15 cellular contexts compared by ENCODE assay signal in the genomic region with DNA sequence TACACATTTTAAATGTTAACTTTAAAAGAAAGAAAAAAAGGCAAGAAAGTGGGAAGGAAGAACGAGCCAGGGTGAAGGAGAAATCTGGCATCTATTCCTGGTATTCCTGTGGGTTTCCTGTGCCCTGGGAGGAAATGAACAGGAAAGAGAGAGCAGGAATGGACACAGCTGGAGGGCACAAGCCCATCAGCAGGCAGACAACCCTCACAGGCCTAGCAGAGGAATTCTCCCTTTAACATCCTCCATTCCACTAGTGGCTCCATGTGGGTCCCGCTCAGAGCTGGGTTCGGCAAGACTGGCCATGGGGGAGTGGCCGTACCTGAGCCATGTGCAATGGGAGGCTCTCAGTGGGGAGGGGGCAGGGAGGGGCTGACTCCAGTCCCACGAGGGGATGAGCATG. TPM values are rescaled to one million over a fixed set of nuclear protein-coding genes. Genes with fewer than 3 reads are reported as not detected.
DNase-seq lines count a peak whose midpoint lies in the region; ATAC-seq and TF ChIP-seq lines count a peak whose summit lies in the region.
"Had no signal": no experiment of that assay in that cellular context is flagged by ENCODE, and none has a peak within 500 bp of the region (broad histone marks: within the 10 kb centered on the region; RNA-seq: fewer than 3 reads in every experiment).

No MANE protein-coding gene starts in this region.

- no peak for DNase-seq in activated CD4-positive, alpha-beta T cell treated with anti-CD3 and anti-CD28 coated beads for 36 hours
- no peak for DNase-seq in activated CD4-positive, alpha-beta T cell treated with anti-CD3 and anti-CD28 coated beads for 4 hours
- DNase-seq in right lobe of liver = peak in 1 of 3 donors; percentile 42
- DNase-seq in medulla oblongata (ENCODE audit: extremely low spot score) = no peak
- no peak for DNase-seq in AG08395 (ENCODE audit: low spot score)
- DNase-seq in GM23248 = no peak
- DNase-seq: NCI-H2081 treated with DMSO at 0.1 percent for 48 hours; nucleus accumbens; stimulated activated CD4-positive, alpha-beta T cell treated with anti-CD3 and anti-CD28 coated beads, Interleukin-2, amount 100 ng/mL, for 24 hours; stimulated activated naive CD4-positive, alpha-beta T cell had no signal

- CTCF ChIA-PET in activated CD4-positive, alpha-beta T cell treated with anti-CD3 and anti-CD28 coated beads for 36 hours (lab: Charles Lee) = interaction anchor here (1.0 kb wide), 1 partner anchor 113 kb away, joined by 3 read pairs; no protein-coding TSS in a partner anchor

- no peak for TF ChIP-seq CTCF in right lobe of liver (IDR thresholded peaks at IDR 0.05)

- H3K9me2 ChIP-seq in GM23248 (ENCODE audit: insufficient read depth) = no peaks in the 10 kb centered on the region

- POLR2A ChIA-PET in activated CD4-positive, alpha-beta T cell treated with anti-CD3 and anti-CD28 coated beads for 36 hours (lab: Charles Lee) = interaction anchor here (0.7 kb wide), 1 partner anchor 45 kb away, joined by 3 read pairs; no protein-coding TSS in a partner anchor

- H3K9me3 ChIP-seq in right lobe of liver (no peaks in the 10 kb centered on the region), stomach smooth muscle (ENCODE audit: control insufficient read depth in 2 of 2, low read length in 2 of 2) (no peaks in the 10 kb centered on the region), GM23248 (ENCODE audit: low read depth) (no peaks in the 10 kb centered on the region)

- in situ Hi-C loops in GM23248 (cut with MboI) = no loop called here

- H3K9me3 Mint-ChIP-seq in activated CD4-positive, alpha-beta T cell treated with anti-CD3 and anti-CD28 coated beads for 36 hours (ENCODE audit: low read depth) = no peaks in the 10 kb centered on the region

- peaks cover 7% of the 10 kb centered on the region; the same call in 1 of the 2 replicates for H3F3A ChIP-seq in GM23248 (ENCODE audit: insufficient read depth)

- H3K4me1 ChIP-seq in right lobe of liver (peaks cover 0 to 63% (median 28%) of the 10 kb centered on the region in 4 donors), stomach smooth muscle (ENCODE audit: control insufficient read depth, insufficient read depth, low read length) (peaks cover 47% of the 10 kb centered on the region), GM23248 (ENCODE audit: insufficient read depth) (peaks cover 37% of the 10 kb centered on the region)

- no peak overlapping the region for H2AFZ ChIP-seq in GM23248

- H3K27me3 Mint-ChIP-seq in activated CD4-positive, alpha-beta T cell treated with anti-CD3 and anti-CD28 coated beads for 36 hours = no peaks in the 10 kb centered on the region

- TF ChIP-seq POLR2A in right lobe of liver (IDR thresholded peaks at IDR 0.05) = no peak

- H3K9ac ChIP-seq in stomach smooth muscle (ENCODE audit: low read length in 2 of 2) (no peak overlapping the region), GM23248 (no peak overlapping the region)

- H3K27ac Mint-ChIP-seq in activated CD4-positive, alpha-beta T cell treated with anti-CD3 and anti-CD28 coated beads for 36 hours = peak overlapping the region; percentile 31

- intact Hi-C loops in activated CD4-positive, alpha-beta T cell treated with anti-CD3 and anti-CD28 coated beads for 36 hours (cut with DNase I, micrococcal nuclease) = loop anchor here in 1 of 2 experiments (5.0 kb wide), 2 partner anchors 42 to 68 kb away; no protein-coding TSS in a partner anchor
- intact Hi-C loops in right lobe of liver (cut with DNase I) = no loop called here

- no peaks in the 10 kb centered on the region for H3K36me3 ChIP-seq in right lobe of liver
- peaks cover 4 to 24% of the 10 kb centered on the region in 2 donors for H3K36me3 ChIP-seq in stomach smooth muscle (ENCODE audit: control insufficient read depth in 2 of 2, insufficient read depth in 2 of 2, low read length in 2 of 2)
- H3K36me3 ChIP-seq in GM23248 (ENCODE audit: low read depth) = no peaks in the 10 kb centered on the region

- H4K20me1 ChIP-seq in GM23248 (ENCODE audit: insufficient read depth) = no peaks in the 10 kb centered on the region

- H3K4me3 ChIP-seq in right lobe of liver (no peak overlapping the region), stomach smooth muscle (ENCODE audit: low read length in 2 of 2) (no peak overlapping the region), GM23248 (no peak overlapping the region)
- H3K4me3 ChIP-seq: K562 had no signal

- H3K27ac ChIP-seq in adipose tissue (ENCODE audit: low read depth, low read length) (peak overlapping the region; percentile 68), right lobe of liver (peak overlapping the region; percentile 68 to 99 (median 99)), stomach smooth muscle (ENCODE audit: low read length) (peak overlapping the region; percentile 41), GM23248 (no peak overlapping the region)

- peaks cover 1% of the 10 kb centered on the region for H3K36me3 Mint-ChIP-seq in activated CD4-positive, alpha-beta T cell treated with anti-CD3 and anti-CD28 coated beads for 36 hours (ENCODE audit: low read depth)

- H3K4me2 ChIP-seq in GM23248 (ENCODE audit: unreplicated experiment) = no peak overlapping the region

- no peak overlapping the region for H3K4me3 Mint-ChIP-seq in activated CD4-positive, alpha-beta T cell treated with anti-CD3 and anti-CD28 coated beads for 36 hours

- H3K79me2 ChIP-seq in GM23248 (ENCODE audit: insufficient read depth) = no peaks in the 10 kb centered on the region

- 70 to 80% (median 79%) methylated on average over 5 of the region's 5 CpGs for WGBS in adipose tissue, 3 donors
- 43% methylated on average over 1 of the region's 5 CpGs for WGBS in right lobe of liver (ENCODE audit: insufficient coverage, low coverage, low lambda C conversion rate, missing lambda C conversion rate)
- WGBS in GM23248 (ENCODE audit: low coverage in 1 of 2, low lambda C conversion rate in 2 of 2, missing lambda C conversion rate in 2 of 2), 2 experiments = 90 to 98% methylated on average over 5 of the region's 5 CpGs

- no peak for ATAC-seq in activated CD4-positive, alpha-beta T cell treated with anti-CD3 and anti-CD28 coated beads for 36 hours
- ATAC-seq in right lobe of liver = no peak
- ATAC-seq: K562 had no signal

- peaks cover 91% of the 10 kb centered on the region for H3K4me1 Mint-ChIP-seq in activated CD4-positive, alpha-beta T cell treated with anti-CD3 and anti-CD28 coated beads for 36 hours

- no peaks in the 10 kb centered on the region for H3K27me3 ChIP-seq in right lobe of liver
- no peaks in the 10 kb centered on the region for H3K27me3 ChIP-seq in stomach smooth muscle (ENCODE audit: control insufficient read depth in 1 of 2, insufficient read depth in 2 of 2, low read length in 2 of 2)
- H3K27me3 ChIP-seq in GM23248 (replicated peaks; ENCODE audit: insufficient read depth) = no peaks in the 10 kb centered on the region

RNA-seq across cellular contexts. Expression of gene TK2, which starts 30.4 kb away (rescaled TPM):
- 1 to 10 TPM; 3.8 to 6.4 TPM for total RNA-seq in activated CD4-positive, alpha-beta T cell treated with anti-CD3 and anti-CD28 coated beads for 36 hours
- polyA plus RNA-seq in adipose tissue (10 to 100 TPM; 15.7 to 38.8 (median 37.2) TPM), GM23248 (2016; fragmentation: Nextera tagmentation; extraction: Ambion mirVana) (27.9 and 28.2 TPM in 2 replicates)
- 10 to 100 TPM; 25.8 to 41.7 (median 33.6) TPM for total RNA-seq in right lobe of liver
- total RNA-seq in GM23248 (2014; rRNA removed; shearing (Covaris generic)) = 57.5 and 58.8 TPM in 2 replicates

RNA-seq across cellular contexts. Expression of gene CKLF, which starts 32.9 kb away (rescaled TPM):
- 100 to 1,000 TPM in 1 of 2 experiments, 10 to 100 TPM in 1; 93.5 to 122 TPM for total RNA-seq in activated CD4-positive, alpha-beta T cell treated with anti-CD3 and anti-CD28 coated beads for 36 hours
- polyA plus RNA-seq in adipose tissue = 10 to 100 TPM; 18.7 to 60.9 (median 46.2) TPM
- 10 to 100 TPM in 4 of 6 experiments, 1 to 10 TPM in 2; 8.4 to 30.5 (median 14.0) TPM for total RNA-seq in right lobe of liver
- total RNA-seq in GM23248 (2014; rRNA removed; shearing (Covaris generic)) = 64.2 and 130 TPM in 2 replicates
- 107 and 108 TPM in 2 replicates for polyA plus RNA-seq in GM23248 (2016; fragmentation: Nextera tagmentation; extraction: Ambion mirVana)

RNA-seq across cellular contexts. Expression of gene CMTM1, which starts 46.8 kb away (rescaled TPM):
- total RNA-seq in activated CD4-positive, alpha-beta T cell treated with anti-CD3 and anti-CD28 coated beads for 36 hours = 10 to 100 TPM in 1 of 2 experiments, 1 to 10 TPM in 1; 6.4 to 11.8 TPM
- under 1 TPM; 0.21 to 0.67 (median 0.45) TPM for polyA plus RNA-seq in adipose tissue
- total RNA-seq in right lobe of liver = 1 to 10 TPM in 2 of 6 experiments, under 1 TPM in 3, not detected in 1; 0.69 to 1.6 (median 0.90) TPM
- 2.1 and 3.1 TPM in 2 replicates for total RNA-seq in GM23248 (2014; rRNA removed; shearing (Covaris generic))
- polyA plus RNA-seq in GM23248 (2016; fragmentation: Nextera tagmentation; extraction: Ambion mirVana) = 6.0 and 6.8 TPM in 2 replicates

RNA-seq across cellular contexts. Expression of gene CMTM2, which starts 59.8 kb away (rescaled TPM):
- under 1 TPM in 1 of 2 experiments, not detected in 1; 0.51 TPM for total RNA-seq in activated CD4-positive, alpha-beta T cell treated with anti-CD3 and anti-CD28 coated beads for 36 hours
- 1 to 10 TPM in 2 of 3 donors, under 1 TPM in 1; 0.16 to 8.0 (median 3.8) TPM for polyA plus RNA-seq in adipose tissue
- total RNA-seq in right lobe of liver = under 1 TPM in 3 of 6 experiments, not detected in 3; 0.44 to 0.83 (median 0.55) TPM
- not detected in 2 replicates for total RNA-seq in GM23248 (2014; rRNA removed; shearing (Covaris generic))
- not detected in 2 replicates for polyA plus RNA-seq in GM23248 (2016; fragmentation: Nextera tagmentation; extraction: Ambion mirVana)
- total RNA-seq: A172, Daoy, K562 had no signal
- polyA plus RNA-seq: K562 had no signal
